In the genomic region with DNA sequence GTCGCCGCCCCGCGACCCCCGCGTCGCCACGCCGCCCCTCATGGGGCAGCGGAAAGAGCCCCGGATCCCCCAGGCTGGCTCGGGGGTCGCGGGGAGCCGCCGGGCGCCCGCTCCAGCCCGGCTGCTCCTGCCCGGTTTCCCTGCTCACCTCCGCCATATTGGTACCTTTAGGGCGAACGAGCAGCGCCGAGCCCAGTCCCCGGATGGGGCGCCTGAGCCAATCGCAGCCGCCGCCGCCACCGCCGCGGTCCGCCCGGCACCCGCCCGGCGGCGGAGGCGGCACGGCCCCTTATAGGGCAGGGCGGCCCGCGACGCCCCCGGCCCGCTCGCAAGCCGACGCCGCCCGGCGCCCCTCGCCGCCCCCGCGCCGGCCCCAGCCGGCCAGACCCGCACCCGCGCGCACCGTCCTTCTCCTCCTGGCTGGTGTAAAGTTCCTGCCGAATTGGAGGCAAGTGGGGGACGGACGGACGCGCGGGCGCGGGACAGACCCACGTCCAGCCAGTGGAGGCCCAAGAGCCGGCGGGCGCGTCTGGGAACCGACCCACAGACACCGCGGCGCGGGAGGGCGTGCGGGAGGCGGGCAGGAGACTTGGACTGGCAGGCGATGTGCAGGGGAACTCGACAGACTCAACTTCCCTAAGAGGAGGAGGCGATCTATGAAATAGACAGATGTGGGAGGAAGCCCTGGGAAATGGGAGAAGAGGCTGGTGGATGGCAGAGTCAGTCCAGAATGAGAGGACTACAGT, we compare ENCODE assay signal across 1 cellular context.
TF ChIP-seq lines count a peak whose summit lies in the region.

A gene with protein sequence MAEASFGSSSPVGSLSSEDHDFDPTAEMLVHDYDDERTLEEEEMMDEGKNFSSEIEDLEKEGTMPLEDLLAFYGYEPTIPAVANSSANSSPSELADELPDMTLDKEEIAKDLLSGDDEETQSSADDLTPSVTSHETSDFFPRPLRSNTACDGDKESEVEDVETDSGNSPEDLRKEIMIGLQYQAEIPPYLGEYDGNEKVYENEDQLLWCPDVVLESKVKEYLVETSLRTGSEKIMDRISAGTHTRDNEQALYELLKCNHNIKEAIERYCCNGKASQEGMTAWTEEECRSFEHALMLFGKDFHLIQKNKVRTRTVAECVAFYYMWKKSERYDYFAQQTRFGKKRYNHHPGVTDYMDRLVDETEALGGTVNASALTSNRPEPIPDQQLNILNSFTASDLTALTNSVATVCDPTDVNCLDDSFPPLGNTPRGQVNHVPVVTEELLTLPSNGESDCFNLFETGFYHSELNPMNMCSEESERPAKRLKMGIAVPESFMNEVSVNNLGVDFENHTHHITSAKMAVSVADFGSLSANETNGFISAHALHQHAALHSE (minus strand): TSS at position 178 of the 746 bp plus-strand sequence. CDS start 21 bp downstream, at position 157.

TF ChIP-seq in HepG2, 621 proteins besides CTCF, POLR2A, EP300 and RAD21 (continued from another document and continues in another):
- TF ChIP-seq, protein P1, sequence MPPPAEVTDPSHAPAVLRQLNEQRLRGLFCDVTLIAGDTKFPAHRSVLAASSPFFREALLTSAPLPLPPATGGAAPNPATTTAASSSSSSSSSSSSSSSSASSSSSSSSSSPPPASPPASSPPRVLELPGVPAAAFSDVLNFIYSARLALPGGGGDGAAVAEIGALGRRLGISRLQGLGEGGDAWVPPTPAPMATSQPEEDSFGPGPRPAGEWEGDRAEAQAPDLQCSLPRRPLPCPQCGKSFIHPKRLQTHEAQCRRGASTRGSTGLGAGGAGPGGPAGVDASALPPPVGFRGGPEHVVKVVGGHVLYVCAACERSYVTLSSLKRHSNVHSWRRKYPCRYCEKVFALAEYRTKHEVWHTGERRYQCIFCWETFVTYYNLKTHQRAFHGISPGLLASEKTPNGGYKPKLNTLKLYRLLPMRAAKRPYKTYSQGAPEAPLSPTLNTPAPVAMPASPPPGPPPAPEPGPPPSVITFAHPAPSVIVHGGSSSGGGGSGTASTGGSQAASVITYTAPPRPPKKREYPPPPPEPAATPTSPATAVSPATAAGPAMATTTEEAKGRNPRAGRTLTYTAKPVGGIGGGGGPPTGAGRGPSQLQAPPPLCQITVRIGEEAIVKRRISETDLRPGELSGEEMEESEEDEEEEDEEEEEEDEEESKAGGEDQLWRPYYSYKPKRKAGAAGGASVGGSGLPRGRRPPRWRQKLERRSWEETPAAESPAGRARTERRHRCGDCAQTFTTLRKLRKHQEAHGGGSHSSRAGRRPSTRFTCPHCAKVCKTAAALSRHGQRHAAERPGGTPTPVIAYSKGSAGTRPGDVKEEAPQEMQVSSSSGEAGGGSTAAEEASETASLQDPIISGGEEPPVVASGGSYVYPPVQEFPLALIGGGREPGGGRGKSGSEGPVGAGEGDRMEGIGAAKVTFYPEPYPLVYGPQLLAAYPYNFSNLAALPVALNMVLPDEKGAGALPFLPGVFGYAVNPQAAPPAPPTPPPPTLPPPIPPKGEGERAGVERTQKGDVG (CRISPR knock-in tag; IDR thresholded peaks at IDR 0.05; ENCODE audit: borderline replicate concordance) = no peak
- TF ChIP-seq THYN1 (CRISPR knock-in tag; IDR thresholded peaks at IDR 0.05; ENCODE audit: borderline replicate concordance, low read depth) (no peak), ZMAT3 (CRISPR knock-in tag; conservative IDR thresholded peaks at IDR 0.05) (no peak), SMAD3 (CRISPR knock-in tag; IDR thresholded peaks at IDR 0.05) (no peak), SOX6 (IDR thresholded peaks at IDR 0.05) (no peak), SOX6 (CRISPR knock-in tag; IDR thresholded peaks at IDR 0.05) (no peak), ZNF329 (CRISPR knock-in tag; IDR thresholded peaks at IDR 0.05; ENCODE audit: low read depth) (peak; percentile 45; the same call in 1 of the 2 replicates), HOXA5 (CRISPR knock-in tag; IDR thresholded peaks at IDR 0.05) (no peak), CHCHD3 (CRISPR knock-in tag; IDR thresholded peaks at IDR 0.05) (no peak), MTF2 (CRISPR knock-in tag; IDR thresholded peaks at IDR 0.05; ENCODE audit: borderline replicate concordance) (no peak), ZNF749 (CRISPR knock-in tag; IDR thresholded peaks at IDR 0.05; ENCODE audit: borderline replicate concordance) (no peak), NR2C2 (CRISPR knock-in tag; IDR thresholded peaks at IDR 0.05; ENCODE audit: borderline replicate concordance) (no peak), ZNF772 (CRISPR knock-in tag; IDR thresholded peaks at IDR 0.05) (peak; percentile 44; the same call in 1 of the 2 replicates), HDAC1 (CRISPR knock-in tag; IDR thresholded peaks at IDR 0.05) (no peak)
- TF ChIP-seq, protein P2, sequence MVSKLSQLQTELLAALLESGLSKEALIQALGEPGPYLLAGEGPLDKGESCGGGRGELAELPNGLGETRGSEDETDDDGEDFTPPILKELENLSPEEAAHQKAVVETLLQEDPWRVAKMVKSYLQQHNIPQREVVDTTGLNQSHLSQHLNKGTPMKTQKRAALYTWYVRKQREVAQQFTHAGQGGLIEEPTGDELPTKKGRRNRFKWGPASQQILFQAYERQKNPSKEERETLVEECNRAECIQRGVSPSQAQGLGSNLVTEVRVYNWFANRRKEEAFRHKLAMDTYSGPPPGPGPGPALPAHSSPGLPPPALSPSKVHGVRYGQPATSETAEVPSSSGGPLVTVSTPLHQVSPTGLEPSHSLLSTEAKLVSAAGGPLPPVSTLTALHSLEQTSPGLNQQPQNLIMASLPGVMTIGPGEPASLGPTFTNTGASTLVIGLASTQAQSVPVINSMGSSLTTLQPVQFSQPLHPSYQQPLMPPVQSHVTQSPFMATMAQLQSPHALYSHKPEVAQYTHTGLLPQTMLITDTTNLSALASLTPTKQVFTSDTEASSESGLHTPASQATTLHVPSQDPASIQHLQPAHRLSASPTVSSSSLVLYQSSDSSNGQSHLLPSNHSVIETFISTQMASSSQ (IDR thresholded peaks at IDR 0.05; ENCODE audit: low read depth) = no peak
- TF ChIP-seq, protein P2 (CRISPR knock-in tag; IDR thresholded peaks at IDR 0.05; ENCODE audit: borderline replicate concordance) = 0 out of 2 replicates have a peak, but pooled peaks have one; percentile 23
- TF ChIP-seq, protein P3, sequence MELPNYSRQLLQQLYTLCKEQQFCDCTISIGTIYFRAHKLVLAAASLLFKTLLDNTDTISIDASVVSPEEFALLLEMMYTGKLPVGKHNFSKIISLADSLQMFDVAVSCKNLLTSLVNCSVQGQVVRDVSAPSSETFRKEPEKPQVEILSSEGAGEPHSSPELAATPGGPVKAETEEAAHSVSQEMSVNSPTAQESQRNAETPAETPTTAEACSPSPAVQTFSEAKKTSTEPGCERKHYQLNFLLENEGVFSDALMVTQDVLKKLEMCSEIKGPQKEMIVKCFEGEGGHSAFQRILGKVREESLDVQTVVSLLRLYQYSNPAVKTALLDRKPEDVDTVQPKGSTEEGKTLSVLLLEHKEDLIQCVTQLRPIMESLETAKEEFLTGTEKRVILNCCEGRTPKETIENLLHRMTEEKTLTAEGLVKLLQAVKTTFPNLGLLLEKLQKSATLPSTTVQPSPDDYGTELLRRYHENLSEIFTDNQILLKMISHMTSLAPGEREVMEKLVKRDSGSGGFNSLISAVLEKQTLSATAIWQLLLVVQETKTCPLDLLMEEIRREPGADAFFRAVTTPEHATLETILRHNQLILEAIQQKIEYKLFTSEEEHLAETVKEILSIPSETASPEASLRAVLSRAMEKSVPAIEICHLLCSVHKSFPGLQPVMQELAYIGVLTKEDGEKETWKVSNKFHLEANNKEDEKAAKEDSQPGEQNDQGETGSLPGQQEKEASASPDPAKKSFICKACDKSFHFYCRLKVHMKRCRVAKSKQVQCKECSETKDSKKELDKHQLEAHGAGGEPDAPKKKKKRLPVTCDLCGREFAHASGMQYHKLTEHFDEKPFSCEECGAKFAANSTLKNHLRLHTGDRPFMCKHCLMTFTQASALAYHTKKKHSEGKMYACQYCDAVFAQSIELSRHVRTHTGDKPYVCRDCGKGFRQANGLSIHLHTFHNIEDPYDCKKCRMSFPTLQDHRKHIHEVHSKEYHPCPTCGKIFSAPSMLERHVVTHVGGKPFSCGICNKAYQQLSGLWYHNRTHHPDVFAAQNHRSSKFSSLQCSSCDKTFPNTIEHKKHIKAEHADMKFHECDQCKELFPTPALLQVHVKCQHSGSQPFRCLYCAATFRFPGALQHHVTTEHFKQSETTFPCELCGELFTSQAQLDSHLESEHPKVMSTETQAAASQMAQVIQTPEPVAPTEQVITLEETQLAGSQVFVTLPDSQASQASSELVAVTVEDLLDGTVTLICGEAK (IDR thresholded peaks at IDR 0.05) = no peak
- TF ChIP-seq, protein P3 (CRISPR knock-in tag; IDR thresholded peaks at IDR 0.05) = no peak
- TF ChIP-seq, protein P4, sequence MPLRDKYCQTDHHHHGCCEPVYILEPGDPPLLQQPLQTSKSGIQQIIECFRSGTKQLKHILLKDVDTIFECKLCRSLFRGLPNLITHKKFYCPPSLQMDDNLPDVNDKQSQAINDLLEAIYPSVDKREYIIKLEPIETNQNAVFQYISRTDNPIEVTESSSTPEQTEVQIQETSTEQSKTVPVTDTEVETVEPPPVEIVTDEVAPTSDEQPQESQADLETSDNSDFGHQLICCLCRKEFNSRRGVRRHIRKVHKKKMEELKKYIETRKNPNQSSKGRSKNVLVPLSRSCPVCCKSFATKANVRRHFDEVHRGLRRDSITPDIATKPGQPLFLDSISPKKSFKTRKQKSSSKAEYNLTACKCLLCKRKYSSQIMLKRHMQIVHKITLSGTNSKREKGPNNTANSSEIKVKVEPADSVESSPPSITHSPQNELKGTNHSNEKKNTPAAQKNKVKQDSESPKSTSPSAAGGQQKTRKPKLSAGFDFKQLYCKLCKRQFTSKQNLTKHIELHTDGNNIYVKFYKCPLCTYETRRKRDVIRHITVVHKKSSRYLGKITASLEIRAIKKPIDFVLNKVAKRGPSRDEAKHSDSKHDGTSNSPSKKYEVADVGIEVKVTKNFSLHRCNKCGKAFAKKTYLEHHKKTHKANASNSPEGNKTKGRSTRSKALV (CRISPR knock-in tag; IDR thresholded peaks at IDR 0.05) = no peak
- TF ChIP-seq, protein P5, sequence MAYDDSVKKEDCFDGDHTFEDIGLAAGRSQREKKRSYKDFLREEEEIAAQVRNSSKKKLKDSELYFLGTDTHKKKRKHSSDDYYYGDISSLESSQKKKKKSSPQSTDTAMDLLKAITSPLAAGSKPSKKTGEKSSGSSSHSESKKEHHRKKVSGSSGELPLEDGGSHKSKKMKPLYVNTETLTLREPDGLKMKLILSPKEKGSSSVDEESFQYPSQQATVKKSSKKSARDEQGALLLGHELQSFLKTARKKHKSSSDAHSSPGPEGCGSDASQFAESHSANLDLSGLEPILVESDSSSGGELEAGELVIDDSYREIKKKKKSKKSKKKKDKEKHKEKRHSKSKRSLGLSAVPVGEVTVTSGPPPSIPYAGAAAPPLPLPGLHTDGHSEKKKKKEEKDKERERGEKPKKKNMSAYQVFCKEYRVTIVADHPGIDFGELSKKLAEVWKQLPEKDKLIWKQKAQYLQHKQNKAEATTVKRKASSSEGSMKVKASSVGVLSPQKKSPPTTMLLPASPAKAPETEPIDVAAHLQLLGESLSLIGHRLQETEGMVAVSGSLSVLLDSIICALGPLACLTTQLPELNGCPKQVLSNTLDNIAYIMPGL (CRISPR knock-in tag; IDR thresholded peaks at IDR 0.05; ENCODE audit: borderline replicate concordance in 1 of 2, low read depth in 1 of 2) = no peak
- TF ChIP-seq, protein P6, sequence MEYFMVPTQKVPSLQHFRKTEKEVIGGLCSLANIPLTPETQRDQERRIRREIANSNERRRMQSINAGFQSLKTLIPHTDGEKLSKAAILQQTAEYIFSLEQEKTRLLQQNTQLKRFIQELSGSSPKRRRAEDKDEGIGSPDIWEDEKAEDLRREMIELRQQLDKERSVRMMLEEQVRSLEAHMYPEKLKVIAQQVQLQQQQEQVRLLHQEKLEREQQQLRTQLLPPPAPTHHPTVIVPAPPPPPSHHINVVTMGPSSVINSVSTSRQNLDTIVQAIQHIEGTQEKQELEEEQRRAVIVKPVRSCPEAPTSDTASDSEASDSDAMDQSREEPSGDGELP (IDR thresholded peaks at IDR 0.05; ENCODE audit: borderline replicate concordance, low read depth) = no peak
